In genomic region chr16:64167851-64168770, GRCh38 we compare ENCODE assay signal across 14 cellular contexts.
"Had no signal": no experiment of that assay in that cellular context is flagged by ENCODE, and none has a peak within 500 bp of the region (broad histone marks: within the 10 kb centered on the region; RNA-seq: fewer than 3 reads in every experiment).

No MANE protein-coding gene starts in this region.

- H3K4me3 ChIP-seq: right lobe of liver, spleen had no signal

- ATAC-seq: activated CD4-positive, CD25-positive, alpha-beta regulatory T cell treated with anti-CD3 and anti-CD28 coated beads, Interleukin-2, amount 50 U/mL, for 24 hours; activated naive CD8-positive, alpha-beta T cell treated with anti-CD3 and anti-CD28 coated beads, Interleukin-2, amount 50 U/mL, for 24 hours; esophagus mucosa; left ventricle myocardium superior; natural killer cell treated with Interleukin-12 subunit alpha and Interleukin-12 subunit beta and Interleukin-15 and Interleukin-18, amount 100 ng/mL, for 72 hours; stimulated activated naive CD8-positive, alpha-beta T cell treated with anti-CD3 and anti-CD28 coated beads, Interleukin-15, amount 100 ng/mL, for 72 hours; T-cell had no signal

- DNase-seq: activated CD4-positive, alpha-beta T cell treated with anti-CD3 and anti-CD28 coated beads, Interleukin-2, amount 50 U/mL, for 1 hour; activated naive CD4-positive, alpha-beta T cell treated with Interleukin-2 at 50 U/mL for 16 hours; activated naive CD8-positive, alpha-beta T cell treated with anti-CD3 and anti-CD28 coated beads, Interleukin-2, amount 50 U/mL, for 24 hours; aorta; left ventricle myocardium superior; right lobe of liver; spleen; stimulated activated naive CD8-positive, alpha-beta T cell treated with anti-CD3 and anti-CD28 coated beads, Interleukin-15, amount 100 ng/mL, for 72 hours; T-cell; T1000 had no signal

- H3K9me3 ChIP-seq: right lobe of liver had no signal

- H3K27ac ChIP-seq: dorsolateral prefrontal cortex, right lobe of liver, spleen had no signal

- H3K36me3 ChIP-seq: right lobe of liver, spleen had no signal

- H3K4me1 ChIP-seq: right lobe of liver, spleen had no signal

- H3K27me3 ChIP-seq: dorsolateral prefrontal cortex, right lobe of liver, spleen had no signal
